ENCODE assay signal across 35 cellular contexts in genomic region chr3:186644683-186645082, GRCh38. TPM values are rescaled to one million over a fixed set of nuclear protein-coding genes. Genes with fewer than 3 reads are reported as not detected.
DNase-seq lines count a peak whose midpoint lies in the region; ATAC-seq and TF ChIP-seq lines count a peak whose summit lies in the region.
"Had no signal": no experiment of that assay in that cellular context is flagged by ENCODE, and none has a peak within 500 bp of the region (broad histone marks: within the 10 kb centered on the region; RNA-seq: fewer than 3 reads in every experiment).

No MANE protein-coding gene starts in this region.

- H4K20me1 ChIP-seq in PC-3 (ENCODE audit: low read length) = no peaks in the 10 kb centered on the region

- BruUV-seq in Caco-2 (replicated peaks; lab: Mats Ljungman, UMichigan) (no TSS peak), PC-3 (replicated peaks; lab: Mats Ljungman, UMichigan) (no TSS peak)

- H3K9me3 Mint-ChIP-seq in Caco-2 (ENCODE audit: unreplicated experiment) = no peaks in the 10 kb centered on the region
- no peaks in the 10 kb centered on the region for H3K9me3 Mint-ChIP-seq in stimulated activated naive CD8-positive, alpha-beta T cell treated with anti-CD3 and anti-CD28 coated beads, Interleukin-15, amount 100 ng/mL, for 72 hours
- H3K9me3 Mint-ChIP-seq: activated B cell treated with CpG ODN at 0.5 μM for 24 hours; CD4-positive, alpha-beta T cell; neural crest cell; stimulated activated memory B cell treated with anti-CD40 and anti-IgM and Interleukin-4, amounts not matched to agents 10 μg/mL and 1 μg/mL and 100 μg/mL, for 72 hours had no signal

- H2AFZ ChIP-seq in PC-3 (ENCODE audit: low read length) = peak overlapping the region; percentile 31; the same call in 1 of the 2 replicates
- H2AFZ ChIP-seq: GM23248, parathyroid adenoma had no signal

- H3K36me3 Mint-ChIP-seq in Caco-2 (ENCODE audit: insufficient read depth, unreplicated experiment) = no peaks in the 10 kb centered on the region
- H3K36me3 Mint-ChIP-seq: stimulated activated memory B cell treated with anti-CD40 and anti-IgM and Interleukin-4, amounts not matched to agents 10 μg/mL and 1 μg/mL and 100 μg/mL, for 72 hours had no signal

- H3K27me3 ChIP-seq in Caco-2 (replicated peaks; ENCODE audit: control insufficient read depth, insufficient read depth, low read length) (no peaks in the 10 kb centered on the region), PC-3 (ENCODE audit: low read length) (no peaks in the 10 kb centered on the region), lower lobe of right lung (ENCODE audit: low read depth) (peaks cover 26% of the 10 kb centered on the region), Peyer's patch (no peaks in the 10 kb centered on the region)
- H3K27me3 ChIP-seq: sigmoid colon, uterus had no signal

- H3K9ac ChIP-seq in PC-3 (ENCODE audit: low read length) = no peak overlapping the region
- H3K9ac ChIP-seq: GM23248, parathyroid adenoma had no signal

- H3K4me1 ChIP-seq in Caco-2 (no peaks in the 10 kb centered on the region), PC-3 (ENCODE audit: insufficient read depth, low read length) (peaks cover 18% of the 10 kb centered on the region), lower lobe of right lung (no peaks in the 10 kb centered on the region), Peyer's patch (no peaks in the 10 kb centered on the region)
- H3K4me1 ChIP-seq: parathyroid adenoma, sigmoid colon, uterus had no signal

- H3K27ac Mint-ChIP-seq in Caco-2 (ENCODE audit: unreplicated experiment) = no peak overlapping the region
- H3K27ac Mint-ChIP-seq in stimulated activated naive CD8-positive, alpha-beta T cell treated with anti-CD3 and anti-CD28 coated beads, Interleukin-15, amount 100 ng/mL, for 72 hours = no peak overlapping the region
- H3K27ac Mint-ChIP-seq: activated B cell treated with CpG ODN at 0.5 μM for 24 hours; CD4-positive, alpha-beta T cell; stimulated activated memory B cell treated with anti-CD40 and anti-IgM and Interleukin-4, amounts not matched to agents 10 μg/mL and 1 μg/mL and 100 μg/mL, for 72 hours had no signal

- ATAC-seq in PC-3 = no peak
- peak; percentile 66 to 71 for ATAC-seq in lower lobe of right lung
- no peak for ATAC-seq in stimulated activated naive CD8-positive, alpha-beta T cell treated with anti-CD3 and anti-CD28 coated beads, Interleukin-15, amount 100 ng/mL, for 72 hours
- ATAC-seq: A549; K562; stimulated activated memory B cell treated with anti-CD40 and anti-IgM and Interleukin-4, amounts not matched to agents 10 μg/mL and 1 μg/mL and 100 μg/mL, for 72 hours had no signal

- H3K27me3 Mint-ChIP-seq in Caco-2 (ENCODE audit: insufficient read depth, unreplicated experiment) = no peaks in the 10 kb centered on the region
- H3K27me3 Mint-ChIP-seq in stimulated activated naive CD8-positive, alpha-beta T cell treated with anti-CD3 and anti-CD28 coated beads, Interleukin-15, amount 100 ng/mL, for 72 hours = peaks cover 8% of the 10 kb centered on the region
- H3K27me3 Mint-ChIP-seq: stimulated activated memory B cell treated with anti-CD40 and anti-IgM and Interleukin-4, amounts not matched to agents 10 μg/mL and 1 μg/mL and 100 μg/mL, for 72 hours had no signal

- POLR2A ChIA-PET in Caco-2 (lab: Charles Lee) (no interaction called here), PC-3 (lab: Charles Lee; ENCODE audit: unreplicated experiment) (no interaction called here)

- H3K36me3 ChIP-seq in Caco-2 (ENCODE audit: control insufficient read depth, insufficient read depth, low read length) (no peaks in the 10 kb centered on the region; the same call in 1 of the 2 replicates), PC-3 (ENCODE audit: low read depth, low read length) (no peaks in the 10 kb centered on the region), lower lobe of right lung (no peaks in the 10 kb centered on the region), Peyer's patch (no peaks in the 10 kb centered on the region)
- H3K36me3 ChIP-seq: MG63, sigmoid colon, uterus had no signal

- H3K27ac ChIP-seq in PC-3 (ENCODE audit: low read length) (no peak overlapping the region), lower lobe of right lung (no peak overlapping the region), Peyer's patch (no peak overlapping the region)
- H3K27ac ChIP-seq: A549, GM23248, parathyroid adenoma, sigmoid colon, uterus had no signal

- H3F3A ChIP-seq in PC-3 (ENCODE audit: low read length, unreplicated experiment) = no peaks in the 10 kb centered on the region

- CTCF ChIA-PET in Caco-2 (lab: Charles Lee) = no interaction called here
- CTCF ChIA-PET in PC-3 (lab: Charles Lee) = no interaction called here

- no peak for TF ChIP-seq POLR2A in Peyer's patch (IDR thresholded peaks at IDR 0.05)

- no peaks in the 10 kb centered on the region for H3K9me2 ChIP-seq in PC-3 (replicated peaks; ENCODE audit: low read length)

- DNase-seq in Caco-2 (peak; percentile 21 to 40), PC-3 (peak; percentile 93), epithelial cell of esophagus (ENCODE audit: low read depth) (peak; percentile 95), lower lobe of right lung (no peak), Peyer's patch (no peak), anterior cingulate cortex (lab: John Stamatoyannopoulos, UW) (no peak)
- no peak for DNase-seq in activated CD8-positive, alpha-beta memory T cell treated with anti-CD3 and anti-CD28 coated beads, Interleukin-2, amount 50 U/mL, for 4 hours
- DNase-seq in stimulated activated naive CD8-positive, alpha-beta T cell treated with anti-CD3 and anti-CD28 coated beads, Interleukin-15, amount 100 ng/mL, for 72 hours = no peak
- DNase-seq: activated B cell treated with CpG ODN at 0.5 μM for 24 hours; activated CD4-positive, alpha-beta T cell treated with anti-CD3 and anti-CD28 coated beads, Interleukin-2, amount 50 U/mL, for 1 hour; activated naive CD4-positive, alpha-beta T cell; activated T-cell treated with anti-CD3 and anti-CD28 coated beads, Interleukin-2, amount 50 U/mL, for 48 hours; AML-193; CD4-positive, alpha-beta T cell; DMS 273 treated with DMSO at 0.1 percent for 48 hours; GM23248; kidney glomerular epithelial cell; mesenchymal stem cell; MG63; NCI-H1436 treated with DMSO at 0.1 percent for 48 hours; NCI-H2107; NCI-H446; SHP77; sigmoid colon; stimulated activated CD4-positive, alpha-beta T cell treated with anti-CD3 and anti-CD28 coated beads, Interleukin-4, amount 100 ng/mL, for 24 hours; T1000; uterus had no signal

- no peak for TF ChIP-seq CTCF in Caco-2 (IDR thresholded peaks at IDR 0.05; ENCODE audit: insufficient read depth in 1 of 2, low read depth in 1 of 2, low read length in 1 of 2, severe bottlenecking in 1 of 2, unreplicated experiment in 1 of 2)
- TF ChIP-seq CTCF in PC-3 (conservative IDR thresholded peaks at IDR 0.05; ENCODE audit: low read depth, low read length) = no peak
- TF ChIP-seq CTCF in epithelial cell of esophagus (IDR thresholded peaks at IDR 0.05; ENCODE audit: insufficient read depth, low read depth, low read length, missing control alignments) = no peak
- TF ChIP-seq CTCF in lower lobe of right lung (IDR thresholded peaks at IDR 0.05) = no peak
- no peak for TF ChIP-seq CTCF in Peyer's patch (IDR thresholded peaks at IDR 0.05)

- H3K79me2 ChIP-seq in PC-3 (ENCODE audit: low read length) = no peaks in the 10 kb centered on the region
- H3K79me2 ChIP-seq: parathyroid adenoma had no signal

- peak overlapping the region; percentile 32 for H3K4me2 ChIP-seq in PC-3 (ENCODE audit: low read length)
- H3K4me2 ChIP-seq: A549 had no signal

- H3K4me3 ChIP-seq in Caco-2 (ENCODE audit: low read depth, low read length) (no peak overlapping the region), PC-3 (ENCODE audit: low read length) (no peak overlapping the region), epithelial cell of esophagus (ENCODE audit: low read length) (no peak overlapping the region), lower lobe of right lung (no peak overlapping the region), Peyer's patch (no peak overlapping the region)
- H3K4me3 ChIP-seq: A549, GM23248, K562, MG63, sigmoid colon, uterus had no signal

- no peaks in the 10 kb centered on the region for H3K4me1 Mint-ChIP-seq in Caco-2 (ENCODE audit: low read depth, unreplicated experiment)
- H3K4me1 Mint-ChIP-seq in stimulated activated naive CD8-positive, alpha-beta T cell treated with anti-CD3 and anti-CD28 coated beads, Interleukin-15, amount 100 ng/mL, for 72 hours = peaks cover 43% of the 10 kb centered on the region

- intact Hi-C loops in Caco-2 (cut with micrococcal nuclease; ENCODE audit: unreplicated experiment) = no loop called here
- intact Hi-C loops in PC-3 (cut with micrococcal nuclease) = no loop called here
- intact Hi-C loops in lower lobe of right lung (cut with DNase I) = no loop called here

- H3K9me3 ChIP-seq in Caco-2 (no peaks in the 10 kb centered on the region), PC-3 (ENCODE audit: low read length) (no peaks in the 10 kb centered on the region), lower lobe of right lung (no peaks in the 10 kb centered on the region), Peyer's patch (no peaks in the 10 kb centered on the region)
- H3K9me3 ChIP-seq: A549, sigmoid colon, uterus had no signal

- no peak overlapping the region for H3K4me3 Mint-ChIP-seq in Caco-2 (ENCODE audit: unreplicated experiment)
- no peak overlapping the region for H3K4me3 Mint-ChIP-seq in stimulated activated naive CD8-positive, alpha-beta T cell treated with anti-CD3 and anti-CD28 coated beads, Interleukin-15, amount 100 ng/mL, for 72 hours
- H3K4me3 Mint-ChIP-seq: activated B cell treated with CpG ODN at 0.5 μM for 24 hours; CD4-positive, alpha-beta T cell; neural crest cell; stimulated activated memory B cell treated with anti-CD40 and anti-IgM and Interleukin-4, amounts not matched to agents 10 μg/mL and 1 μg/mL and 100 μg/mL, for 72 hours had no signal

RNA-seq across cellular contexts. Expression of gene FETUB, which starts 4.5 kb away (rescaled TPM):
- total RNA-seq in Caco-2 (2022) (0.30 TPM in 1 of 2 replicates, not detected in the other), PC-3 (2014; rRNA removed) (not detected in 2 replicates), lower lobe of right lung (not detected), Peyer's patch (not detected)
- total RNA-seq: activated B cell treated with CpG ODN at 0.5 μM for 24 hours; CD4-positive, alpha-beta T cell; chondrocyte; GM23248; K562; neural crest cell; OCI-LY7; sigmoid colon; temporal lobe; uterus had no signal

RNA-seq across cellular contexts. Expression of gene HRG, which starts 21.1 kb away (rescaled TPM):
- 0.12 TPM in 1 of 2 replicates, not detected in the other for total RNA-seq in Caco-2 (2022)
- total RNA-seq in PC-3 (2014; rRNA removed) = not detected in 2 replicates
- total RNA-seq in lower lobe of right lung = not detected
- not detected for total RNA-seq in Peyer's patch
- total RNA-seq: activated B cell treated with CpG ODN at 0.5 μM for 24 hours; CD4-positive, alpha-beta T cell; chondrocyte; GM23248; K562; neural crest cell; OCI-LY7; sigmoid colon; temporal lobe; uterus had no signal

RNA-seq across cellular contexts. Expression of gene AHSG, which starts 31.8 kb away (rescaled TPM):
- total RNA-seq in Caco-2 (2022) = 222 and 237 TPM in 2 replicates
- total RNA-seq in PC-3 (2014; rRNA removed) = not detected in 2 replicates
- total RNA-seq in lower lobe of right lung = not detected
- total RNA-seq in Peyer's patch = not detected
- total RNA-seq: activated B cell treated with CpG ODN at 0.5 μM for 24 hours; CD4-positive, alpha-beta T cell; chondrocyte; GM23248; OCI-LY7; sigmoid colon; temporal lobe; uterus had no signal

Comparison
In these comparisons a context has a peak if more than half of its experiments do, and no peak if none do; other contexts are left out.
1. DNase-seq: peak in Caco-2 (2 of 2), PC-3 (single experiment) and epithelial cell of esophagus (single experiment); none in lower lobe of right lung (single experiment), activated CD8-positive, alpha-beta memory T cell treated with anti-CD3 and anti-CD28 coated beads, Interleukin-2, amount 50 U/mL, for 4 hours (single experiment), stimulated activated naive CD8-positive, alpha-beta T cell treated with anti-CD3 and anti-CD28 coated beads, Interleukin-15, amount 100 ng/mL, for 72 hours (0 of 2), Peyer's patch (0 of 3) and anterior cingulate cortex (0 of 58).
2. ATAC-seq: peak in lower lobe of right lung (2 of 2); none in PC-3 (single experiment) and stimulated activated naive CD8-positive, alpha-beta T cell treated with anti-CD3 and anti-CD28 coated beads, Interleukin-15, amount 100 ng/mL, for 72 hours (single experiment).
3. RNA of gene AHSG, which starts 31.8 kb away (total RNA-seq): 222 to 237 TPM in Caco-2; not detected in lower lobe of right lung (single experiment), not detected in PC-3 and not detected in Peyer's patch; every median in the first group is over 100 times any median in the second.